In the genomic region with DNA sequence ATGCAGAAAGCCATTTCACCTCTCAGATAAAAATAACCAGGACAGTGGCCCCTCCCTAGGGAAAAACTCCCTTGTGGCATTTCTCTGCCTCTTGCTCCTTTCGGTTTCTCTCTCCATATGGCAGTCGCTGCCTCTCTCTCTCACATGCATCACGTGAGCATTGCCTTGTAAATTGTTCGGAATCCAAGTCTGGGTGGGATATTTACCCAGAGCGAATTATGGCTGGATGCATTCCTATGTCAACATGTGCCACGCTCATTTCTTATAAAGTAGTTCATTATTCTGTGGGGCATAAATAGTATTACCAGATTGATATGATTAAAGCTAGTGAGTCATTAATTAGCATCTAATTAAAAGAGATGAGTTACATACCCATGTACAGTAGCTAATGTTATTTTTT, we compare ENCODE assay signal across 16 cellular contexts.
A peak's percentile ranks its signal among the peaks of the same experiment; 100 is the strongest.
DNase-seq lines count a peak whose midpoint lies in the region; ATAC-seq, FAIRE-seq and TF ChIP-seq lines count a peak whose summit lies in the region.
"Had no signal": no experiment of that assay in that cellular context is flagged by ENCODE, and none has a peak within 500 bp of the region (broad histone marks: within the 10 kb centered on the region; RNA-seq: fewer than 3 reads in every experiment).

No MANE protein-coding gene starts in this region.

- TF ChIP-seq EP300 in HepG2 (IDR thresholded peaks at IDR 0.05; ENCODE audit: low read depth in 2 of 2, low read length in 2 of 2) (no peak), HepG2 (CRISPR knock-in tag; IDR thresholded peaks at IDR 0.05; ENCODE audit: borderline replicate concordance) (no peak)

- intact Hi-C loops in right lobe of liver (cut with DNase I): no loop called here
- intact Hi-C loops in HepG2 (cut with micrococcal nuclease; ENCODE audit: unreplicated experiment): no loop called here

- H2AFZ ChIP-seq in HepG2 (ENCODE audit: low read length): no peak overlapping the region

- 59% methylated on average over 6 of the region's 6 CpGs for WGBS in right lobe of liver (ENCODE audit: insufficient coverage, low coverage, low lambda C conversion rate, missing lambda C conversion rate)
- WGBS in HepG2 (ENCODE audit: low lambda C conversion rate): 8% methylated on average over 6 of the region's 6 CpGs

- no peaks in the 10 kb centered on the region for H3K9me3 ChIP-seq in right lobe of liver
- H3K9me3 ChIP-seq in HepG2 (ENCODE audit: low read length): no peaks in the 10 kb centered on the region
- no peaks in the 10 kb centered on the region for H3K9me3 ChIP-seq in Peyer's patch
- H3K9me3 ChIP-seq: psoas muscle had no signal

- H3K4me2 ChIP-seq in HepG2 (ENCODE audit: low read depth, low read length): no peak overlapping the region

- no peaks in the 10 kb centered on the region for H3K79me2 ChIP-seq in HepG2 (ENCODE audit: insufficient read depth, low read length)

- DNase-seq in right lobe of liver: no peak
- no peak for DNase-seq in HepG2 (ENCODE audit: low spot score)
- peak in 2 of 3 donors; percentile 49 to 63 for DNase-seq in Peyer's patch
- peak; percentile 72 for DNase-seq in foreskin melanocyte
- DNase-seq in urothelium cell line (ENCODE audit: low spot score): peak; percentile 22
- no peak for DNase-seq in AG20443 (ENCODE audit: low spot score)
- DNase-seq in NCI-H1436 treated with DMSO at 0.1 percent for 48 hours (lab: John Stamatoyannopoulos, UW): no peak
- no peak for DNase-seq in NAMALWA (ENCODE audit: low spot score)
- DNase-seq: activated CD4-positive, alpha-beta T cell treated with anti-CD3 and anti-CD28 coated beads for 36 hours; activated T-cell treated with anti-CD3 and anti-CD28 coated beads, Interleukin-2, amount 50 U/mL, for 4 hours; dermis blood vessel endothelial cell; DND-41; NCI-H1930; OCI-M1; psoas muscle; stimulated activated CD4-positive, alpha-beta T cell treated with anti-CD3 and anti-CD28 coated beads, Interleukin-2, amount 100 ng/mL, for 24 hours had no signal

- no peaks in the 10 kb centered on the region for H3K4me1 ChIP-seq in right lobe of liver
- no peaks in the 10 kb centered on the region for H3K4me1 ChIP-seq in HepG2 (ENCODE audit: insufficient read depth, low read length)
- H3K4me1 ChIP-seq in Peyer's patch: no peaks in the 10 kb centered on the region
- H3K4me1 ChIP-seq: psoas muscle had no signal

- CTCF ChIA-PET in HepG2 (lab: Yijun Ruan, JAX; ENCODE audit: low intra/inter-chr PET ratio, low total read pairs): no interaction called here

- no peak for TF ChIP-seq POLR2A in right lobe of liver (IDR thresholded peaks at IDR 0.05)
- TF ChIP-seq POLR2A in HepG2 (IDR thresholded peaks at IDR 0.05; ENCODE audit: insufficient read depth in 1 of 2, low read depth in 2 of 2, low read length in 2 of 2): no peak
- no peak for TF ChIP-seq POLR2A in Peyer's patch (IDR thresholded peaks at IDR 0.05)

- peak in 3 of 4 donors; percentile 36 to 78 (median 51) for ATAC-seq in right lobe of liver
- no peak for ATAC-seq in HepG2
- ATAC-seq: activated CD4-positive, alpha-beta T cell treated with anti-CD3 and anti-CD28 coated beads for 36 hours; activated T-cell treated with anti-CD3 and anti-CD28 coated beads, Interleukin-2, amount 50 U/mL, for 4 hours; psoas muscle had no signal

- H3K27me3 ChIP-seq in right lobe of liver: no peaks in the 10 kb centered on the region
- no peaks in the 10 kb centered on the region for H3K27me3 ChIP-seq in HepG2 (ENCODE audit: control insufficient read depth in 1 of 2, insufficient read depth in 2 of 2, low read length in 2 of 2)
- H3K27me3 ChIP-seq in Peyer's patch: no peaks in the 10 kb centered on the region

- BruUV-seq in HepG2 (replicated peaks; lab: Mats Ljungman, UMichigan): no TSS peak

- H3K4me3 ChIP-seq in right lobe of liver (no peak overlapping the region), HepG2 (replicated peaks in 1 of 3; ENCODE audit: insufficient read depth in 1 of 3, low read depth in 2 of 3, low read length in 3 of 3) (no peak overlapping the region), Peyer's patch (peak overlapping the region in 2 of 4 donors; percentile 3 to 30)
- H3K4me3 ChIP-seq: psoas muscle had no signal

- H3K27ac ChIP-seq in right lobe of liver (no peak overlapping the region), HepG2 (ENCODE audit: extremely low read length, insufficient read depth, low read length) (no peak overlapping the region), Peyer's patch (peak overlapping the region in 1 of 4 donors; percentile 37)
- H3K27ac ChIP-seq: psoas muscle had no signal

- H3K36me3 ChIP-seq in right lobe of liver (no peaks in the 10 kb centered on the region), HepG2 (replicated peaks in 1 of 2; ENCODE audit: control insufficient read depth in 1 of 2, insufficient read depth in 2 of 2, low read length in 2 of 2) (no peaks in the 10 kb centered on the region), Peyer's patch (no peaks in the 10 kb centered on the region)

- FAIRE-seq in HepG2 (lab: Jason Lieb, UNC) (no peak), urothelium cell line (lab: Jason Lieb, UNC) (no peak)

- H3K9ac ChIP-seq in HepG2 (ENCODE audit: insufficient read depth, low read depth, low read length): no peak overlapping the region

- TF ChIP-seq RAD21 in HepG2 (CRISPR knock-in tag; IDR thresholded peaks at IDR 0.05): no peak

- POLR2A ChIA-PET in HepG2 (lab: Yijun Ruan, JAX): no interaction called here

- no peaks in the 10 kb centered on the region for H4K20me1 ChIP-seq in HepG2 (ENCODE audit: insufficient read depth, low read length)

- in situ Hi-C loops in HepG2 (cut with HindIII; ENCODE audit: extremely low pct_ligation_motif_present, low pct_unique_long_range_greater_than_20kb): no loop called here

- no peak for TF ChIP-seq CTCF in right lobe of liver (IDR thresholded peaks at IDR 0.05)
- TF ChIP-seq CTCF in HepG2 (CRISPR knock-in tag; IDR thresholded peaks at IDR 0.05): no peak
- TF ChIP-seq CTCF in Peyer's patch (IDR thresholded peaks at IDR 0.05): peak in 1 of 6 experiments; percentile 27

TF ChIP-seq in HepG2, 621 proteins besides CTCF, POLR2A, EP300 and RAD21:
- TF ChIP-seq ZSCAN20 (CRISPR knock-in tag; IDR thresholded peaks at IDR 0.05; ENCODE audit: borderline replicate concordance): no peak

Comparison
In these comparisons a context has a peak if more than half of its experiments do, and no peak if none do; other contexts are left out.
1. DNase-seq: peak in Peyer's patch (2 of 3), foreskin melanocyte (single experiment) and urothelium cell line (single experiment); none in right lobe of liver (0 of 3), HepG2 (single experiment), AG20443 (single experiment), NCI-H1436 treated with DMSO at 0.1 percent for 48 hours (single experiment) and NAMALWA (single experiment).